In genomic region chr20:63929473-63929883, GRCh38 we compare ENCODE assay signal across 1 cellular context.
TF ChIP-seq lines count a peak whose summit lies in the region.

No MANE protein-coding gene starts in this region.

TF ChIP-seq in HepG2, 621 proteins besides CTCF, POLR2A, EP300 and RAD21:
- TF ChIP-seq DNMT1 (CRISPR knock-in tag; IDR thresholded peaks at IDR 0.05) (0 out of 2 replicates have a peak, but pooled peaks have one; percentile 25), HNRNPL (IDR thresholded peaks at IDR 0.05; ENCODE audit: low read depth, low read length) (peak; percentile 79; the same call in 1 of the 2 replicates), AGO2 (optimal IDR thresholded peaks at IDR 0.05; ENCODE audit: low read depth, low read length) (peak; percentile 61)
TF ChIP-seq in HepG2: peak in this region for 3; not testable (repeated sequence) for 618.
